In genomic region chr6:133916650-133917151, GRCh38 we compare ENCODE assay signal across 8 cellular contexts. TPM values are rescaled to one million over a fixed set of nuclear protein-coding genes. Genes with fewer than 3 reads are reported as not detected.
DNase-seq lines count a peak whose midpoint lies in the region; ATAC-seq and TF ChIP-seq lines count a peak whose summit lies in the region.

No MANE protein-coding gene starts in this region.

- H3K36me3 Mint-ChIP-seq in osteocyte (ENCODE audit: unreplicated experiment) = peaks cover 1% of the 10 kb centered on the region

- TF ChIP-seq EP300 in gastroesophageal sphincter (IDR thresholded peaks at IDR 0.05) = no peak
- TF ChIP-seq EP300 in tibial nerve (IDR thresholded peaks at IDR 0.05) = no peak

- H3K27ac ChIP-seq in gastroesophageal sphincter (peak overlapping the region in 1 of 4 donors; percentile 14), tibial nerve (no peak overlapping the region)

- H3K4me1 ChIP-seq in gastroesophageal sphincter (peaks cover 0 to 22% (median 9%) of the 10 kb centered on the region in 3 donors), tibial nerve (peaks cover 0 to 4% (median 0%) of the 10 kb centered on the region in 4 donors)

- no peak for TF ChIP-seq POLR2A in gastroesophageal sphincter (IDR thresholded peaks at IDR 0.05)
- TF ChIP-seq POLR2A in tibial nerve (IDR thresholded peaks at IDR 0.05) = no peak

- TF ChIP-seq CTCF in gastroesophageal sphincter (IDR thresholded peaks at IDR 0.05) (peak; percentile 76 to 88 (median 84)), osteocyte (IDR thresholded peaks at IDR 0.05) (peak; percentile 98), tibial nerve (IDR thresholded peaks at IDR 0.05) (peak; percentile 79 to 84 (median 82))

- no peak overlapping the region for H3K4me3 Mint-ChIP-seq in osteocyte (ENCODE audit: unreplicated experiment)

- H3K27ac Mint-ChIP-seq in osteocyte (ENCODE audit: unreplicated experiment) = no peak overlapping the region

- H3K9me3 ChIP-seq in MG63 (peaks cover 12% of the 10 kb centered on the region), gastroesophageal sphincter (peaks cover 0 to 5% (median 0%) of the 10 kb centered on the region in 3 donors), tibial nerve (peaks cover 0 to 7% (median 3%) of the 10 kb centered on the region in 4 donors)

- H3K27me3 Mint-ChIP-seq in osteocyte (ENCODE audit: unreplicated experiment) = peaks cover 43% of the 10 kb centered on the region

- DNase-seq in ELF-1 (ENCODE audit: low read depth, low spot score) (peak; percentile 94), H7 (peak; percentile 66), MG63 (peak; percentile 87), SHP77 treated with DMSO at 0.1 percent for 48 hours (lab: John Stamatoyannopoulos, UW) (peak; percentile 83), osteocyte (ENCODE audit: extremely low spot score, unreplicated experiment) (peak; percentile 92), tibial nerve (ENCODE audit: low spot score in 2 of 2) (peak; percentile 89 to 98)
- peak; percentile 52 for DNase-seq in activated T-helper 9 cell treated with anti-CD3 and anti-CD28 coated beads, Interleukin-2, amount 50 U/mL, for 16 hours (ENCODE audit: low read depth)

- ATAC-seq in gastroesophageal sphincter = peak; percentile 81

- 10 to 19% methylated on average over 7 to 8 of the region's 8 CpGs for WGBS in gastroesophageal sphincter (ENCODE audit: low coverage in 1 of 2), 2 donors
- 11 to 12% methylated on average over 8 of the region's 8 CpGs for WGBS in tibial nerve, 2 donors

- H3K4me3 ChIP-seq in H7 (ENCODE audit: insufficient read depth, low read depth, low read length) (no peak overlapping the region), MG63 (no peak overlapping the region), gastroesophageal sphincter (no peak overlapping the region), tibial nerve (no peak overlapping the region)

- no peaks in the 10 kb centered on the region for H3K36me3 ChIP-seq in H7 (replicated peaks; ENCODE audit: control insufficient read depth, insufficient read depth, low read length)
- peaks cover 16% of the 10 kb centered on the region for H3K36me3 ChIP-seq in MG63
- no peaks in the 10 kb centered on the region for H3K36me3 ChIP-seq in gastroesophageal sphincter
- H3K36me3 ChIP-seq in tibial nerve = no peaks in the 10 kb centered on the region

- peaks cover 8% of the 10 kb centered on the region for H3K9me3 Mint-ChIP-seq in osteocyte (ENCODE audit: unreplicated experiment)

- H3K4me1 Mint-ChIP-seq in osteocyte (ENCODE audit: unreplicated experiment) = peaks cover 13% of the 10 kb centered on the region

- H3K27me3 ChIP-seq in H7 (ENCODE audit: control insufficient read depth, insufficient read depth, low read length) (no peaks in the 10 kb centered on the region), MG63 (no peaks in the 10 kb centered on the region), gastroesophageal sphincter (no peaks in the 10 kb centered on the region), tibial nerve (no peaks in the 10 kb centered on the region)

RNA-seq across cellular contexts. Expression of gene TCF21, which starts 27.8 kb away (rescaled TPM):
- 0.03 TPM in 1 of 2 replicates, not detected in the other for total RNA-seq in H7 (2014; rRNA removed; shearing (Covaris generic))
- 20.4 and 33.2 TPM in 2 replicates for total RNA-seq in MG63 (2014; rRNA removed; shearing (Covaris generic); ENCODE audit: low replicate concordance)
- total RNA-seq in gastroesophageal sphincter = 10 to 100 TPM; 13.5 to 36.9 (median 22.2) TPM
- total RNA-seq in osteocyte = not detected in 2 replicates
- under 1 TPM in 2 of 4 donors, not detected in 2; 0.30 to 0.84 TPM for total RNA-seq in tibial nerve

RNA-seq across cellular contexts. Expression of gene TBPL1, which starts 36.3 kb away (rescaled TPM):
- 62.6 and 70.9 TPM in 2 replicates for total RNA-seq in H7 (2014; rRNA removed; shearing (Covaris generic))
- total RNA-seq in MG63 (2014; rRNA removed; shearing (Covaris generic); ENCODE audit: low replicate concordance) = 40.7 and 73.5 TPM in 2 replicates
- total RNA-seq in gastroesophageal sphincter (10 to 100 TPM; 10.1 to 19.1 (median 13.7) TPM), osteocyte (29.7 and 35.0 TPM in 2 replicates), tibial nerve (10 to 100 TPM in 1 of 4 donors, 1 to 10 TPM in 3; 4.8 to 14.9 (median 6.6) TPM)

Comparison
In these comparisons a context has a peak if more than half of its experiments do, and no peak if none do; other contexts are left out.
1. RNA of gene TCF21, which starts 27.8 kb away (total RNA-seq): 20.4 to 33.2 TPM in MG63 and 13.5 to 36.9 TPM in gastroesophageal sphincter; 0.30 to 0.84 TPM in tibial nerve, 0.03 TPM in H7 and not detected in osteocyte; every median in the first group is over 4 times any median in the second.
2. Peak in every context shown above with its lines, with median percentiles within 50 percentile points of each other: DNase-seq and CTCF ChIP-seq.